3 cellular contexts compared by ENCODE assay signal in the genomic region with DNA sequence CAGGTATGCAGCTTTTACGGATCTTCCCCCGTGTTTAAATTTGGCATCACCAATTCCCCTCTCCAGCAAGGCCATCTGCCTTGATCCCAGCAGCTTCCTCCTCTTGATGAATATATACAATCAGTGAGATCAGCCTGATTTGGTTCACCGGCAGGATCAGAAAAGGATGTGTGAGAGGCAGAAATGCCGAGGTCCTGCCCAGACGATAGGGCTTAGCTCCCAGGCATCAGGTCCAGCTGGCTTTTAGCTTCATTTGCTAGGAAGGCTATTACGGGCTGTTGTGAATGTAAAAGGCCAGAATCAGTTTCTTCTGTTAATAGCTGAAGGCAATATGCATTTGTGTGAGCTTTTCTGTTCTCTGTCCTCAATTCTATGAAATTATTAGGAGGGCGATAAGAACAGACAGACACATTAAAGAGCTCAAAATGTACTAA.
TF ChIP-seq lines count a peak whose summit lies in the region.

No MANE protein-coding gene starts in this region.

TF ChIP-seq in SK-N-SH, 30 proteins besides CTCF, POLR2A, EP300 and RAD21:
- peak; percentile 40; the same call in 1 of the 2 replicates for TF ChIP-seq MXI1 (IDR thresholded peaks at IDR 0.05; ENCODE audit: low read depth, low read length)
- TF ChIP-seq NFIC (IDR thresholded peaks at IDR 0.05; ENCODE audit: borderline replicate concordance) = no peak
- peak; percentile 95 for TF ChIP-seq GATA2 (CRISPR knock-in tag; IDR thresholded peaks at IDR 0.05)
- TF ChIP-seq, protein P1, sequence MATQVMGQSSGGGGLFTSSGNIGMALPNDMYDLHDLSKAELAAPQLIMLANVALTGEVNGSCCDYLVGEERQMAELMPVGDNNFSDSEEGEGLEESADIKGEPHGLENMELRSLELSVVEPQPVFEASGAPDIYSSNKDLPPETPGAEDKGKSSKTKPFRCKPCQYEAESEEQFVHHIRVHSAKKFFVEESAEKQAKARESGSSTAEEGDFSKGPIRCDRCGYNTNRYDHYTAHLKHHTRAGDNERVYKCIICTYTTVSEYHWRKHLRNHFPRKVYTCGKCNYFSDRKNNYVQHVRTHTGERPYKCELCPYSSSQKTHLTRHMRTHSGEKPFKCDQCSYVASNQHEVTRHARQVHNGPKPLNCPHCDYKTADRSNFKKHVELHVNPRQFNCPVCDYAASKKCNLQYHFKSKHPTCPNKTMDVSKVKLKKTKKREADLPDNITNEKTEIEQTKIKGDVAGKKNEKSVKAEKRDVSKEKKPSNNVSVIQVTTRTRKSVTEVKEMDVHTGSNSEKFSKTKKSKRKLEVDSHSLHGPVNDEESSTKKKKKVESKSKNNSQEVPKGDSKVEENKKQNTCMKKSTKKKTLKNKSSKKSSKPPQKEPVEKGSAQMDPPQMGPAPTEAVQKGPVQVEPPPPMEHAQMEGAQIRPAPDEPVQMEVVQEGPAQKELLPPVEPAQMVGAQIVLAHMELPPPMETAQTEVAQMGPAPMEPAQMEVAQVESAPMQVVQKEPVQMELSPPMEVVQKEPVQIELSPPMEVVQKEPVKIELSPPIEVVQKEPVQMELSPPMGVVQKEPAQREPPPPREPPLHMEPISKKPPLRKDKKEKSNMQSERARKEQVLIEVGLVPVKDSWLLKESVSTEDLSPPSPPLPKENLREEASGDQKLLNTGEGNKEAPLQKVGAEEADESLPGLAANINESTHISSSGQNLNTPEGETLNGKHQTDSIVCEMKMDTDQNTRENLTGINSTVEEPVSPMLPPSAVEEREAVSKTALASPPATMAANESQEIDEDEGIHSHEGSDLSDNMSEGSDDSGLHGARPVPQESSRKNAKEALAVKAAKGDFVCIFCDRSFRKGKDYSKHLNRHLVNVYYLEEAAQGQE (IDR thresholded peaks at IDR 0.05; ENCODE audit: low read depth, low read length) = no peak
- TF ChIP-seq FOXJ3 (CRISPR knock-in tag; IDR thresholded peaks at IDR 0.05) = peak; percentile 64; the same call in 1 of the 2 replicates
- no peak for TF ChIP-seq RFX5 (IDR thresholded peaks at IDR 0.05; ENCODE audit: low read length)
- TF ChIP-seq RCOR1 (IDR thresholded peaks at IDR 0.05; ENCODE audit: low read length) = peak; percentile 82
- TF ChIP-seq, protein P2, sequence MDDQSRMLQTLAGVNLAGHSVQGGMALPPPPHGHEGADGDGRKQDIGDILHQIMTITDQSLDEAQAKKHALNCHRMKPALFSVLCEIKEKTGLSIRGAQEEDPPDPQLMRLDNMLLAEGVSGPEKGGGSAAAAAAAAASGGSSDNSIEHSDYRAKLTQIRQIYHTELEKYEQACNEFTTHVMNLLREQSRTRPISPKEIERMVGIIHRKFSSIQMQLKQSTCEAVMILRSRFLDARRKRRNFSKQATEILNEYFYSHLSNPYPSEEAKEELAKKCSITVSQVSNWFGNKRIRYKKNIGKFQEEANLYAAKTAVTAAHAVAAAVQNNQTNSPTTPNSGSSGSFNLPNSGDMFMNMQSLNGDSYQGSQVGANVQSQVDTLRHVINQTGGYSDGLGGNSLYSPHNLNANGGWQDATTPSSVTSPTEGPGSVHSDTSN (IDR thresholded peaks at IDR 0.05) = no peak
- TF ChIP-seq SMC3 (IDR thresholded peaks at IDR 0.05; ENCODE audit: low read depth, low read length) = peak; percentile 22; the same call in 1 of the 2 replicates
- no peak for TF ChIP-seq JUND (IDR thresholded peaks at IDR 0.05)
- TF ChIP-seq CHD2 (IDR thresholded peaks at IDR 0.05; ENCODE audit: low read length, partially characterized antibody) = peak; percentile 63
- no peak for TF ChIP-seq RXRA (IDR thresholded peaks at IDR 0.05; ENCODE audit: borderline replicate concordance, low read depth)
- TF ChIP-seq NRF1 (IDR thresholded peaks at IDR 0.05; ENCODE audit: low read depth, low read length) = no peak
- TF ChIP-seq POLR2AphosphoS5 (IDR thresholded peaks at IDR 0.05; ENCODE audit: low read depth, low read length) = no peak

TF ChIP-seq in SK-N-SH treated with all-trans-retinoic acid at 6 μM for 48 hours, 23 proteins besides CTCF, POLR2A, EP300 and RAD21:
- TF ChIP-seq, protein P3, sequence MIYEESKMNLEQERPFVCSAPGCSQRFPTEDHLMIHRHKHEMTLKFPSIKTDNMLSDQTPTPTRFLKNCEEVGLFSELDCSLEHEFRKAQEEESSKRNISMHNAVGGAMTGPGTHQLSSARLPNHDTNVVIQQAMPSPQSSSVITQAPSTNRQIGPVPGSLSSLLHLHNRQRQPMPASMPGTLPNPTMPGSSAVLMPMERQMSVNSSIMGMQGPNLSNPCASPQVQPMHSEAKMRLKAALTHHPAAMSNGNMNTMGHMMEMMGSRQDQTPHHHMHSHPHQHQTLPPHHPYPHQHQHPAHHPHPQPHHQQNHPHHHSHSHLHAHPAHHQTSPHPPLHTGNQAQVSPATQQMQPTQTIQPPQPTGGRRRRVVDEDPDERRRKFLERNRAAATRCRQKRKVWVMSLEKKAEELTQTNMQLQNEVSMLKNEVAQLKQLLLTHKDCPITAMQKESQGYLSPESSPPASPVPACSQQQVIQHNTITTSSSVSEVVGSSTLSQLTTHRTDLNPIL (CRISPR knock-in tag; IDR thresholded peaks at IDR 0.05; ENCODE audit: low read depth) = no peak
- TF ChIP-seq ESRRG (CRISPR knock-in tag; IDR thresholded peaks at IDR 0.05) (no peak), GLIS3 (CRISPR knock-in tag; IDR thresholded peaks at IDR 0.05) (no peak), ZNF565 (CRISPR knock-in tag; conservative IDR thresholded peaks at IDR 0.05; ENCODE audit: low read depth) (no peak), ARNTL (CRISPR knock-in tag; IDR thresholded peaks at IDR 0.05; ENCODE audit: borderline replicate concordance, low read depth) (no peak), CSDC2 (CRISPR knock-in tag; IDR thresholded peaks at IDR 0.05) (no peak), BACH2 (CRISPR knock-in tag; IDR thresholded peaks at IDR 0.05; ENCODE audit: borderline replicate concordance) (no peak), OSR1 (CRISPR knock-in tag; IDR thresholded peaks at IDR 0.05) (no peak), TOX (CRISPR knock-in tag; IDR thresholded peaks at IDR 0.05; ENCODE audit: borderline replicate concordance) (no peak)
- TF ChIP-seq, protein P4, sequence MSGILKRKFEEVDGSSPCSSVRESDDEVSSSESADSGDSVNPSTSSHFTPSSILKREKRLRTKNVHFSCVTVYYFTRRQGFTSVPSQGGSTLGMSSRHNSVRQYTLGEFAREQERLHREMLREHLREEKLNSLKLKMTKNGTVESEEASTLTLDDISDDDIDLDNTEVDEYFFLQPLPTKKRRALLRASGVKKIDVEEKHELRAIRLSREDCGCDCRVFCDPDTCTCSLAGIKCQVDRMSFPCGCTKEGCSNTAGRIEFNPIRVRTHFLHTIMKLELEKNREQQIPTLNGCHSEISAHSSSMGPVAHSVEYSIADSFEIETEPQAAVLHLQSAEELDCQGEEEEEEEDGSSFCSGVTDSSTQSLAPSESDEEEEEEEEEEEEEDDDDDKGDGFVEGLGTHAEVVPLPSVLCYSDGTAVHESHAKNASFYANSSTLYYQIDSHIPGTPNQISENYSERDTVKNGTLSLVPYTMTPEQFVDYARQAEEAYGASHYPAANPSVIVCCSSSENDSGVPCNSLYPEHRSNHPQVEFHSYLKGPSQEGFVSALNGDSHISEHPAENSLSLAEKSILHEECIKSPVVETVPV (CRISPR knock-in tag; IDR thresholded peaks at IDR 0.05) = no peak
TF ChIP-seq in SK-N-SH treated with all-trans-retinoic acid at 6 μM for 48 hours: peak in this region for 0.

TF ChIP-seq in HepG2, 621 proteins besides CTCF, POLR2A, EP300 and RAD21:
- TF ChIP-seq ZFYVE20 (CRISPR knock-in tag; IDR thresholded peaks at IDR 0.05; ENCODE audit: borderline replicate concordance, low read depth) (no peak), FOXC1 (CRISPR knock-in tag; IDR thresholded peaks at IDR 0.05; ENCODE audit: borderline replicate concordance) (no peak), ZNF713 (CRISPR knock-in tag; IDR thresholded peaks at IDR 0.05) (no peak), ZNF12 (CRISPR knock-in tag; IDR thresholded peaks at IDR 0.05) (no peak), ZNF264 (CRISPR knock-in tag; IDR thresholded peaks at IDR 0.05) (no peak), ZNF607 (CRISPR knock-in tag; IDR thresholded peaks at IDR 0.05; ENCODE audit: borderline replicate concordance) (no peak), ZNF563 (CRISPR knock-in tag; IDR thresholded peaks at IDR 0.05) (no peak), ZNF792 (CRISPR knock-in tag; IDR thresholded peaks at IDR 0.05) (no peak), ZNF24 (IDR thresholded peaks at IDR 0.05) (no peak), FOXP1 (IDR thresholded peaks at IDR 0.05) (no peak), FOXP1 (CRISPR knock-in tag; IDR thresholded peaks at IDR 0.05) (no peak)
- TF ChIP-seq, protein P5, sequence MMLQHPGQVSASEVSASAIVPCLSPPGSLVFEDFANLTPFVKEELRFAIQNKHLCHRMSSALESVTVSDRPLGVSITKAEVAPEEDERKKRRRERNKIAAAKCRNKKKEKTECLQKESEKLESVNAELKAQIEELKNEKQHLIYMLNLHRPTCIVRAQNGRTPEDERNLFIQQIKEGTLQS (CRISPR knock-in tag; IDR thresholded peaks at IDR 0.05) = no peak
- TF ChIP-seq, protein P6, sequence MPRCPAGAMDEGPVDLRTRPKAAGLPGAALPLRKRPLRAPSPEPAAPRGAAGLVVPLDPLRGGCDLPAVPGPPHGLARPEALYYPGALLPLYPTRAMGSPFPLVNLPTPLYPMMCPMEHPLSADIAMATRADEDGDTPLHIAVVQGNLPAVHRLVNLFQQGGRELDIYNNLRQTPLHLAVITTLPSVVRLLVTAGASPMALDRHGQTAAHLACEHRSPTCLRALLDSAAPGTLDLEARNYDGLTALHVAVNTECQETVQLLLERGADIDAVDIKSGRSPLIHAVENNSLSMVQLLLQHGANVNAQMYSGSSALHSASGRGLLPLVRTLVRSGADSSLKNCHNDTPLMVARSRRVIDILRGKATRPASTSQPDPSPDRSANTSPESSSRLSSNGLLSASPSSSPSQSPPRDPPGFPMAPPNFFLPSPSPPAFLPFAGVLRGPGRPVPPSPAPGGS (CRISPR knock-in tag; IDR thresholded peaks at IDR 0.05) = no peak
- TF ChIP-seq, protein P7, sequence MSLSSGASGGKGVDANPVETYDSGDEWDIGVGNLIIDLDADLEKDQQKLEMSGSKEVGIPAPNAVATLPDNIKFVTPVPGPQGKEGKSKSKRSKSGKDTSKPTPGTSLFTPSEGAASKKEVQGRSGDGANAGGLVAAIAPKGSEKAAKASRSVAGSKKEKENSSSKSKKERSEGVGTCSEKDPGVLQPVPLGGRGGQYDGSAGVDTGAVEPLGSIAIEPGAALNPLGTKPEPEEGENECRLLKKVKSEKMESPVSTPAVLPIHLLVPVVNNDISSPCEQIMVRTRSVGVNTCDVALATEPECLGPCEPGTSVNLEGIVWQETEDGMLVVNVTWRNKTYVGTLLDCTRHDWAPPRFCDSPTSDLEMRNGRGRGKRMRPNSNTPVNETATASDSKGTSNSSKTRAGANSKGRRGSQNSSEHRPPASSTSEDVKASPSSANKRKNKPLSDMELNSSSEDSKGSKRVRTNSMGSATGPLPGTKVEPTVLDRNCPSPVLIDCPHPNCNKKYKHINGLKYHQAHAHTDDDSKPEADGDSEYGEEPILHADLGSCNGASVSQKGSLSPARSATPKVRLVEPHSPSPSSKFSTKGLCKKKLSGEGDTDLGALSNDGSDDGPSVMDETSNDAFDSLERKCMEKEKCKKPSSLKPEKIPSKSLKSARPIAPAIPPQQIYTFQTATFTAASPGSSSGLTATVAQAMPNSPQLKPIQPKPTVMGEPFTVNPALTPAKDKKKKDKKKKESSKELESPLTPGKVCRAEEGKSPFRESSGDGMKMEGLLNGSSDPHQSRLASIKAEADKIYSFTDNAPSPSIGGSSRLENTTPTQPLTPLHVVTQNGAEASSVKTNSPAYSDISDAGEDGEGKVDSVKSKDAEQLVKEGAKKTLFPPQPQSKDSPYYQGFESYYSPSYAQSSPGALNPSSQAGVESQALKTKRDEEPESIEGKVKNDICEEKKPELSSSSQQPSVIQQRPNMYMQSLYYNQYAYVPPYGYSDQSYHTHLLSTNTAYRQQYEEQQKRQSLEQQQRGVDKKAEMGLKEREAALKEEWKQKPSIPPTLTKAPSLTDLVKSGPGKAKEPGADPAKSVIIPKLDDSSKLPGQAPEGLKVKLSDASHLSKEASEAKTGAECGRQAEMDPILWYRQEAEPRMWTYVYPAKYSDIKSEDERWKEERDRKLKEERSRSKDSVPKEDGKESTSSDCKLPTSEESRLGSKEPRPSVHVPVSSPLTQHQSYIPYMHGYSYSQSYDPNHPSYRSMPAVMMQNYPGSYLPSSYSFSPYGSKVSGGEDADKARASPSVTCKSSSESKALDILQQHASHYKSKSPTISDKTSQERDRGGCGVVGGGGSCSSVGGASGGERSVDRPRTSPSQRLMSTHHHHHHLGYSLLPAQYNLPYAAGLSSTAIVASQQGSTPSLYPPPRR (CRISPR knock-in tag; IDR thresholded peaks at IDR 0.05; ENCODE audit: borderline replicate concordance) = no peak
- TF ChIP-seq, protein P8, sequence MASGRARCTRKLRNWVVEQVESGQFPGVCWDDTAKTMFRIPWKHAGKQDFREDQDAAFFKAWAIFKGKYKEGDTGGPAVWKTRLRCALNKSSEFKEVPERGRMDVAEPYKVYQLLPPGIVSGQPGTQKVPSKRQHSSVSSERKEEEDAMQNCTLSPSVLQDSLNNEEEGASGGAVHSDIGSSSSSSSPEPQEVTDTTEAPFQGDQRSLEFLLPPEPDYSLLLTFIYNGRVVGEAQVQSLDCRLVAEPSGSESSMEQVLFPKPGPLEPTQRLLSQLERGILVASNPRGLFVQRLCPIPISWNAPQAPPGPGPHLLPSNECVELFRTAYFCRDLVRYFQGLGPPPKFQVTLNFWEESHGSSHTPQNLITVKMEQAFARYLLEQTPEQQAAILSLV (CRISPR knock-in tag; IDR thresholded peaks at IDR 0.05; ENCODE audit: borderline replicate concordance) = no peak
- TF ChIP-seq, protein P9, sequence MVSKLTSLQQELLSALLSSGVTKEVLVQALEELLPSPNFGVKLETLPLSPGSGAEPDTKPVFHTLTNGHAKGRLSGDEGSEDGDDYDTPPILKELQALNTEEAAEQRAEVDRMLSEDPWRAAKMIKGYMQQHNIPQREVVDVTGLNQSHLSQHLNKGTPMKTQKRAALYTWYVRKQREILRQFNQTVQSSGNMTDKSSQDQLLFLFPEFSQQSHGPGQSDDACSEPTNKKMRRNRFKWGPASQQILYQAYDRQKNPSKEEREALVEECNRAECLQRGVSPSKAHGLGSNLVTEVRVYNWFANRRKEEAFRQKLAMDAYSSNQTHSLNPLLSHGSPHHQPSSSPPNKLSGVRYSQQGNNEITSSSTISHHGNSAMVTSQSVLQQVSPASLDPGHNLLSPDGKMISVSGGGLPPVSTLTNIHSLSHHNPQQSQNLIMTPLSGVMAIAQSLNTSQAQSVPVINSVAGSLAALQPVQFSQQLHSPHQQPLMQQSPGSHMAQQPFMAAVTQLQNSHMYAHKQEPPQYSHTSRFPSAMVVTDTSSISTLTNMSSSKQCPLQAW (CRISPR knock-in tag; IDR thresholded peaks at IDR 0.05) = no peak
